Comparison of ENCODE assay signal across 2 cellular contexts in the genomic region with DNA sequence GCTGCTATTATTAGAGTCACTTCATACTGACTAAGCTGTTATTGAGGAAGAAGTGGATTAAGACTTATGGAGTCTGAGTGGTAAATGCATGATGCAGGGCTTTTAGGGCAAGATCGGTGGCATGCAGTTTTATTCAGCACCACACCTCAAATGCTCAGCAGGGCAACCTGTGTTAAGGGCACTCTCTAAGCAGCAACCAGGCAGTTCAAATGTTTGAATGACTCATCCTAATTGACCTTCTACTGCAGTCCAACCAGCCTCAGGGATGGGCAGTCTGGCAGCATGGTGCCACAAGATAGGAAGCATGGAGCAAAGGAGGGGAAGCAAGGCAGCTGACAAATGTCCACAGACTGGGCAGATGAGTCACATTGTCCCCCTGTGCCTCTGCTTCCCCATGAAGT.
TF ChIP-seq lines count a peak whose summit lies in the region.

No MANE protein-coding gene starts in this region.

TF ChIP-seq in Ishikawa, 13 proteins besides CTCF, POLR2A, EP300 and RAD21 (continued from another document):
- TF ChIP-seq FOXM1 (IDR thresholded peaks at IDR 0.05; ENCODE audit: borderline replicate concordance, low read depth), result no peak
- no peak for TF ChIP-seq EGR1 (IDR thresholded peaks at IDR 0.05)
- peak; percentile 32; the same call in 1 of the 2 replicates for TF ChIP-seq REST (IDR thresholded peaks at IDR 0.05; ENCODE audit: low read depth)
- no peak for TF ChIP-seq TCF12 (IDR thresholded peaks at IDR 0.05; ENCODE audit: low read depth)
- TF ChIP-seq YY1 (IDR thresholded peaks at IDR 0.05; ENCODE audit: low read depth), result no peak

TF ChIP-seq in HepG2, 621 proteins besides CTCF, POLR2A, EP300 and RAD21 (continued from another document):
- TF ChIP-seq HIC2 (CRISPR knock-in tag; IDR thresholded peaks at IDR 0.05; ENCODE audit: low read depth) (peak; percentile 34; the same call in 1 of the 2 replicates), ZNF644 (CRISPR knock-in tag; IDR thresholded peaks at IDR 0.05; ENCODE audit: low read depth) (peak; percentile 73; the same call in 1 of the 2 replicates), FOSL2 (CRISPR knock-in tag; IDR thresholded peaks at IDR 0.05) (peak; percentile 87), ARID5B (CRISPR knock-in tag; IDR thresholded peaks at IDR 0.05) (no peak)
